1 cellular context compared by ENCODE assay signal in the genomic region with DNA sequence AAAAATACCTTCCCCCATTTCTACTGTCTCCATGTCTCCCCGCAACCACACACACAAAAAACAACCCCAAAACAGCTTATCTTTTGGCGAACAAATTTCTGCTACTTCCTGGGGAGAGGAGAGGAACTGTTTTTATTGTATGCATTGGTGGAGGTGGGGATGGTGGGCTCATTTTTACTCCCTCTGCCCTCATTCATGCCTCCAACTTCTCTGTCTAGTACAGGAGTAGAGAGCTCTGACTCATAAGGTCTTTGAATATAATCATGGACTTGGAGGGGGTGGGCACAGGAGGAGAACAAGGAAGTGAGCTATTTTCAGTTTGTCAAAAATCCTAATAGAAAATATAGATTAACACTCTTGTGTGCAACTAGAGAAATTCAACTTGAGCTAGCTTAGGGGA.
TF ChIP-seq lines count a peak whose summit lies in the region.

No MANE protein-coding gene starts in this region.

TF ChIP-seq in H1, 55 proteins besides CTCF, POLR2A, EP300 and RAD21 (continued from another document):
- TF ChIP-seq, protein P1, sequence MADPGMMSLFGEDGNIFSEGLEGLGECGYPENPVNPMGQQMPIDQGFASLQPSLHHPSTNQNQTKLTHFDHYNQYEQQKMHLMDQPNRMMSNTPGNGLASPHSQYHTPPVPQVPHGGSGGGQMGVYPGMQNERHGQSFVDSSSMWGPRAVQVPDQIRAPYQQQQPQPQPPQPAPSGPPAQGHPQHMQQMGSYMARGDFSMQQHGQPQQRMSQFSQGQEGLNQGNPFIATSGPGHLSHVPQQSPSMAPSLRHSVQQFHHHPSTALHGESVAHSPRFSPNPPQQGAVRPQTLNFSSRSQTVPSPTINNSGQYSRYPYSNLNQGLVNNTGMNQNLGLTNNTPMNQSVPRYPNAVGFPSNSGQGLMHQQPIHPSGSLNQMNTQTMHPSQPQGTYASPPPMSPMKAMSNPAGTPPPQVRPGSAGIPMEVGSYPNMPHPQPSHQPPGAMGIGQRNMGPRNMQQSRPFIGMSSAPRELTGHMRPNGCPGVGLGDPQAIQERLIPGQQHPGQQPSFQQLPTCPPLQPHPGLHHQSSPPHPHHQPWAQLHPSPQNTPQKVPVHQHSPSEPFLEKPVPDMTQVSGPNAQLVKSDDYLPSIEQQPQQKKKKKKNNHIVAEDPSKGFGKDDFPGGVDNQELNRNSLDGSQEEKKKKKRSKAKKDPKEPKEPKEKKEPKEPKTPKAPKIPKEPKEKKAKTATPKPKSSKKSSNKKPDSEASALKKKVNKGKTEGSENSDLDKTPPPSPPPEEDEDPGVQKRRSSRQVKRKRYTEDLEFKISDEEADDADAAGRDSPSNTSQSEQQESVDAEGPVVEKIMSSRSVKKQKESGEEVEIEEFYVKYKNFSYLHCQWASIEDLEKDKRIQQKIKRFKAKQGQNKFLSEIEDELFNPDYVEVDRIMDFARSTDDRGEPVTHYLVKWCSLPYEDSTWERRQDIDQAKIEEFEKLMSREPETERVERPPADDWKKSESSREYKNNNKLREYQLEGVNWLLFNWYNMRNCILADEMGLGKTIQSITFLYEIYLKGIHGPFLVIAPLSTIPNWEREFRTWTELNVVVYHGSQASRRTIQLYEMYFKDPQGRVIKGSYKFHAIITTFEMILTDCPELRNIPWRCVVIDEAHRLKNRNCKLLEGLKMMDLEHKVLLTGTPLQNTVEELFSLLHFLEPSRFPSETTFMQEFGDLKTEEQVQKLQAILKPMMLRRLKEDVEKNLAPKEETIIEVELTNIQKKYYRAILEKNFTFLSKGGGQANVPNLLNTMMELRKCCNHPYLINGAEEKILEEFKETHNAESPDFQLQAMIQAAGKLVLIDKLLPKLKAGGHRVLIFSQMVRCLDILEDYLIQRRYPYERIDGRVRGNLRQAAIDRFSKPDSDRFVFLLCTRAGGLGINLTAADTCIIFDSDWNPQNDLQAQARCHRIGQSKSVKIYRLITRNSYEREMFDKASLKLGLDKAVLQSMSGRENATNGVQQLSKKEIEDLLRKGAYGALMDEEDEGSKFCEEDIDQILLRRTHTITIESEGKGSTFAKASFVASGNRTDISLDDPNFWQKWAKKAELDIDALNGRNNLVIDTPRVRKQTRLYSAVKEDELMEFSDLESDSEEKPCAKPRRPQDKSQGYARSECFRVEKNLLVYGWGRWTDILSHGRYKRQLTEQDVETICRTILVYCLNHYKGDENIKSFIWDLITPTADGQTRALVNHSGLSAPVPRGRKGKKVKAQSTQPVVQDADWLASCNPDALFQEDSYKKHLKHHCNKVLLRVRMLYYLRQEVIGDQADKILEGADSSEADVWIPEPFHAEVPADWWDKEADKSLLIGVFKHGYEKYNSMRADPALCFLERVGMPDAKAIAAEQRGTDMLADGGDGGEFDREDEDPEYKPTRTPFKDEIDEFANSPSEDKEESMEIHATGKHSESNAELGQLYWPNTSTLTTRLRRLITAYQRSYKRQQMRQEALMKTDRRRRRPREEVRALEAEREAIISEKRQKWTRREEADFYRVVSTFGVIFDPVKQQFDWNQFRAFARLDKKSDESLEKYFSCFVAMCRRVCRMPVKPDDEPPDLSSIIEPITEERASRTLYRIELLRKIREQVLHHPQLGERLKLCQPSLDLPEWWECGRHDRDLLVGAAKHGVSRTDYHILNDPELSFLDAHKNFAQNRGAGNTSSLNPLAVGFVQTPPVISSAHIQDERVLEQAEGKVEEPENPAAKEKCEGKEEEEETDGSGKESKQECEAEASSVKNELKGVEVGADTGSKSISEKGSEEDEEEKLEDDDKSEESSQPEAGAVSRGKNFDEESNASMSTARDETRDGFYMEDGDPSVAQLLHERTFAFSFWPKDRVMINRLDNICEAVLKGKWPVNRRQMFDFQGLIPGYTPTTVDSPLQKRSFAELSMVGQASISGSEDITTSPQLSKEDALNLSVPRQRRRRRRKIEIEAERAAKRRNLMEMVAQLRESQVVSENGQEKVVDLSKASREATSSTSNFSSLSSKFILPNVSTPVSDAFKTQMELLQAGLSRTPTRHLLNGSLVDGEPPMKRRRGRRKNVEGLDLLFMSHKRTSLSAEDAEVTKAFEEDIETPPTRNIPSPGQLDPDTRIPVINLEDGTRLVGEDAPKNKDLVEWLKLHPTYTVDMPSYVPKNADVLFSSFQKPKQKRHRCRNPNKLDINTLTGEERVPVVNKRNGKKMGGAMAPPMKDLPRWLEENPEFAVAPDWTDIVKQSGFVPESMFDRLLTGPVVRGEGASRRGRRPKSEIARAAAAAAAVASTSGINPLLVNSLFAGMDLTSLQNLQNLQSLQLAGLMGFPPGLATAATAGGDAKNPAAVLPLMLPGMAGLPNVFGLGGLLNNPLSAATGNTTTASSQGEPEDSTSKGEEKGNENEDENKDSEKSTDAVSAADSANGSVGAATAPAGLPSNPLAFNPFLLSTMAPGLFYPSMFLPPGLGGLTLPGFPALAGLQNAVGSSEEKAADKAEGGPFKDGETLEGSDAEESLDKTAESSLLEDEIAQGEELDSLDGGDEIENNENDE (IDR thresholded peaks at IDR 0.05; ENCODE audit: insufficient replicate concordance, low read length), result no peak
- TF ChIP-seq SAP30 (IDR thresholded peaks at IDR 0.05; ENCODE audit: insufficient read depth, insufficient replicate concordance, low read length) (no peak), POU5F1 (IDR thresholded peaks at IDR 0.05; ENCODE audit: low read depth, low read length) (no peak)
